9 cellular contexts compared by ENCODE assay signal in the genomic region with DNA sequence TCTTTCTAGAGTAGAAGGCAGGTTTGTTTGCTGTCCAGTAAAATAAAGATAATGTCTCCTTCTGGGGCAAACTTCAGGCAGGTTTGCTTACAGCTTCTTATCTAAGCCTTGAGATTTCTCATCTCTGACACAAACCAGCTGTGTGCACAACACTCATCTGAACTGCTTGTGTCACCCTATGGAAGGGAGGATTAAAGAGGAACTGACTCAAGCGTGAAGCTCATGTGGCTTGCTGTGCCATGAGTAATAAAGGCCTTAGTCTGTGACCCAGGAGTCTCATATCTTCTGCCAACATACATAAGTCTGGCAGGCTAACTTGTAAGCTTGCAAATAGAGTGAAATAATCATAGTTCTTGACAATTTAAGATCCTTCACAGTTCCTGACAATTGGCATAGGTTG. TPM values are rescaled to one million over a fixed set of nuclear protein-coding genes. Genes with fewer than 3 reads are reported as not detected.
A peak's percentile ranks its signal among the peaks of the same experiment; 100 is the strongest.
DNase-seq lines count a peak whose midpoint lies in the region; ATAC-seq lines count a peak whose summit lies in the region.
"Had no signal": no experiment of that assay in that cellular context is flagged by ENCODE, and none has a peak within 500 bp of the region (broad histone marks: within the 10 kb centered on the region; RNA-seq: fewer than 3 reads in every experiment).

No MANE protein-coding gene starts in this region.

- no peaks in the 10 kb centered on the region for H3K4me1 Mint-ChIP-seq in CD8-positive, alpha-beta memory T cell

- H3K27me3 Mint-ChIP-seq in CD8-positive, alpha-beta memory T cell, result peaks cover 2 to 3% of the 10 kb centered on the region in 2 donors

- H3K36me3 Mint-ChIP-seq in CD8-positive, alpha-beta memory T cell, result no peaks in the 10 kb centered on the region

- H3K27ac Mint-ChIP-seq in CD8-positive, alpha-beta memory T cell, result no peak overlapping the region

- CTCF ChIA-PET in CD8-positive, alpha-beta memory T cell (lab: Charles Lee), result no interaction called here

- POLR2A ChIA-PET in CD8-positive, alpha-beta memory T cell (lab: Charles Lee), result no interaction called here

- H3K4me3 Mint-ChIP-seq in CD8-positive, alpha-beta memory T cell, result no peak overlapping the region

- no peaks in the 10 kb centered on the region for H3K27me3 ChIP-seq in CD8-positive, alpha-beta memory T cell (ENCODE audit: insufficient read depth, low read length, poor library complexity, severe bottlenecking)

- H3K4me3 ChIP-seq in CD8-positive, alpha-beta memory T cell (ENCODE audit: low read length), result no peak overlapping the region

- H3K4me1 ChIP-seq in CD8-positive, alpha-beta memory T cell (ENCODE audit: insufficient read depth, low read length), result no peaks in the 10 kb centered on the region

- no peaks in the 10 kb centered on the region for H3K36me3 ChIP-seq in CD8-positive, alpha-beta memory T cell (ENCODE audit: insufficient read depth, low read length)

- peaks cover 0 to 8% (median 2%) of the 10 kb centered on the region in 5 donors for H3K9me3 Mint-ChIP-seq in CD8-positive, alpha-beta memory T cell

- DNase-seq in ELF-1 (ENCODE audit: low read depth, low spot score), result peak; percentile 15
- peak; percentile 8 for DNase-seq in SKM-1 (lab: John Stamatoyannopoulos, UW; ENCODE audit: unreplicated experiment)
- DNase-seq in left kidney (ENCODE audit: low read depth, low spot score), result peak; percentile 84
- DNase-seq in occipital lobe (lab: John Stamatoyannopoulos, UW), result no peak
- DNase-seq in CD8-positive, alpha-beta memory T cell, result no peak

- H3K27ac ChIP-seq in CD8-positive, alpha-beta memory T cell (ENCODE audit: low read depth, low read length), result no peak overlapping the region

- peak; percentile 66 for ATAC-seq in HG02642 (IDR thresholded peaks at IDR 0.05; ENCODE audit: poor library complexity, unreplicated experiment)
- ATAC-seq in HG02840 (IDR thresholded peaks at IDR 0.05; ENCODE audit: low FRiP score, unreplicated experiment), result no peak
- ATAC-seq in HG03139 (IDR thresholded peaks at IDR 0.05; ENCODE audit: unreplicated experiment), result no peak
- ATAC-seq: sciatic nerve had no signal

- H3K9me3 ChIP-seq in CD8-positive, alpha-beta memory T cell (ENCODE audit: low read length), result no peaks in the 10 kb centered on the region

RNA-seq across cellular contexts. Expression of gene CPO, which starts 24.2 kb away (rescaled TPM):
- total RNA-seq in occipital lobe, result not detected
- total RNA-seq in CD8-positive, alpha-beta memory T cell, result under 1 TPM in 1 of 2 experiments, not detected in 1; 0.20 TPM
- not detected for polyA plus RNA-seq in CD8-positive, alpha-beta memory T cell

Comparison
In these comparisons a context has a peak if more than half of its experiments do, and no peak if none do; other contexts are left out.
1. DNase-seq: peak in ELF-1 (single experiment), SKM-1 (single experiment) and left kidney (single experiment); none in occipital lobe (single experiment) and CD8-positive, alpha-beta memory T cell (0 of 5).